In genomic region chr7:129728875-129729467, GRCh38 we compare ENCODE assay signal across 17 cellular contexts.
"Had no signal": no experiment of that assay in that cellular context is flagged by ENCODE, and none has a peak within 500 bp of the region (broad histone marks: within the 10 kb centered on the region; RNA-seq: fewer than 3 reads in every experiment).

No MANE protein-coding gene starts in this region.

- H3K27me3 ChIP-seq: ascending aorta, cardiac muscle cell, esophagus squamous epithelium, foreskin keratinocyte, heart left ventricle, sigmoid colon, suprapubic skin had no signal

- H3K4me1 ChIP-seq: ascending aorta, esophagus squamous epithelium, foreskin keratinocyte, sigmoid colon, suprapubic skin had no signal

- H3K4me3 ChIP-seq: ascending aorta, cardiac muscle cell, esophagus squamous epithelium, heart left ventricle, sigmoid colon, suprapubic skin had no signal

- H3K9me3 ChIP-seq: ascending aorta, esophagus squamous epithelium, heart left ventricle, sigmoid colon, suprapubic skin had no signal

- DNase-seq: activated CD4-positive, alpha-beta memory T cell treated with anti-CD3 and anti-CD28 coated beads, Interleukin-2, amount 10 ng/mL, durations not matched to agents 7 days and 5 days; activated CD8-positive, alpha-beta memory T cell treated with anti-CD3 and anti-CD28 coated beads, Interleukin-2, amount 50 U/mL, for 4 hours; activated naive CD4-positive, alpha-beta T cell; activated naive CD8-positive, alpha-beta T cell treated with anti-CD3 and anti-CD28 coated beads, Interleukin-2, amount 50 U/mL, for 24 hours; activated T-cell treated with anti-CD3 and anti-CD28 coated beads, Interleukin-2, amount 50 U/mL, for 72 hours; esophagus squamous epithelium; foreskin keratinocyte; heart left ventricle; sigmoid colon; stimulated activated CD4-positive, alpha-beta T cell treated with anti-CD3 and anti-CD28 coated beads, Interleukin-12 subunit alpha, Interleukin-12 subunit beta, amount 100 ng/mL, for 4 hours; stimulated activated CD4-positive, alpha-beta T cell treated with anti-CD3 and anti-CD28 coated beads, Interleukin-2, amount 100 ng/mL, for 48 hours; stimulated activated naive CD4-positive, alpha-beta T cell treated with Interleukin-2 at 50 U/mL for 16 hours had no signal

- H3K27ac ChIP-seq: ascending aorta, cardiac muscle cell, esophagus squamous epithelium, foreskin keratinocyte, heart left ventricle, sigmoid colon, suprapubic skin, VCaP had no signal

- ATAC-seq: activated naive CD8-positive, alpha-beta T cell treated with anti-CD3 and anti-CD28 coated beads, Interleukin-2, amount 50 U/mL, for 24 hours; activated T-cell treated with anti-CD3 and anti-CD28 coated beads, Interleukin-2, amount 50 U/mL, for 72 hours; foreskin keratinocyte; left lobe of liver had no signal
